Comparison of ENCODE assay signal across 1 cellular context in genomic region chr12:18332173-18332572, GRCh38.
TF ChIP-seq lines count a peak whose summit lies in the region.

No MANE protein-coding gene starts in this region.

TF ChIP-seq in GM23338, 12 proteins besides CTCF, POLR2A, EP300 and RAD21 (continued from another document):
- no peak for TF ChIP-seq ETS1 (IDR thresholded peaks at IDR 0.05)
